Comparison of ENCODE assay signal across 8 cellular contexts in the genomic region with DNA sequence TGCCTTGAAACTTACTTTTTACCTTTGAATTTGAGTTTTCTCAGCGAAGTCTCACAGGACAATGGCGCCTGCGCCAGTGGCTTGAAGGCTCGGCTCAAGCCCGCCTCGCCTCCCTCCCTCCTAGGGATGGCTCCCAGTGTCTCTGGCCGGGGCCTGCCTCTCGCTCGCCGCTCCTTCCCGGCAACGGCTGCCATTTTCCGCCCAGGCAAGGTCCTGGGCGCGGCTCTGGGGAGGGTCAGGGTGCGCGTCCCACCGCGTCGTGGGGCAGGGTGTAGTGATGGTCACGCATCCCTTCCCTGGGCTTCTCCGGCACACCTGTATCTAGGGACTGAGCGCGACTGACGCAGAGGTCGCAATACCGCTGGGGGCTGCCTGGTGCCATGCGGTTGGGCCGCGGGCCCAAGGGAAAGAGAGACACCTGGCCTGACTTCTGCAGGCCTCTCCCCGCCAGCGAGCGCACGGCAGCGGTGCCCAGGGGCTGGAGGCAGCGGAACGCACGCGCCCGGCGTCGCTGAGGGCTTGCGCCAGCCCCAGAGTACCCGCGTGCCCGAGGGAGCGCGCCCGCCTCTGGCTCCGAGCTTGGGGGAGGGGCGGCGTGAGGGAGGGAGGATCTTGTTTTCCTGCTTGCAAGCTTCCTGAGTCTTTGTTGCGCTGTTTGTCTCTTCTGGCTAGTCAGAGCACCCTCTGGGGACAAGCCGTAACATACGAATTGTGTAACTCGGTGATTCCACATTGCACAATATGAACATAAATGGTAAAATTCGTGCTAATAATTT. TPM values are rescaled to one million over a fixed set of nuclear protein-coding genes. Genes with fewer than 3 reads are reported as not detected.
DNase-seq lines count a peak whose midpoint lies in the region; ATAC-seq, FAIRE-seq and TF ChIP-seq lines count a peak whose summit lies in the region.

No MANE protein-coding gene starts in this region.

- no peaks in the 10 kb centered on the region for H3K27me3 ChIP-seq in HUES6 (ENCODE audit: control insufficient read depth, insufficient read depth, low read length)
- H3K27me3 ChIP-seq in ascending aorta: no peaks in the 10 kb centered on the region
- no peaks in the 10 kb centered on the region for H3K27me3 ChIP-seq in left ventricle myocardium inferior (ENCODE audit: low read depth)
- H3K27me3 ChIP-seq in pancreas: no peaks in the 10 kb centered on the region

- H3K4me1 ChIP-seq in HUES6 (ENCODE audit: control insufficient read depth, insufficient read depth, low read length) (peaks cover 16% of the 10 kb centered on the region), ascending aorta (peaks cover 5 to 11% of the 10 kb centered on the region in 2 donors), left ventricle myocardium inferior (peaks cover 30% of the 10 kb centered on the region), pancreas (no peaks in the 10 kb centered on the region)

- POLR2A ChIA-PET in T-cell (lab: Charles Lee) (no interaction called here), GM10248 (lab: Yijun Ruan, JAX) (no interaction called here)

- DNase-seq in C1 segment of cervical spinal cord (lab: John Stamatoyannopoulos, UW): peak in 13 of 14 donors; percentile 59 to 94 (median 90)
- DNase-seq in T-cell: peak; percentile 14 to 84 (median 48)
- DNase-seq in ascending aorta (ENCODE audit: low spot score in 2 of 2): peak; percentile 48 to 96
- peak; percentile 92 for DNase-seq in left ventricle myocardium inferior
- DNase-seq in pancreas: peak; percentile 80 to 89 (median 84)
- DNase-seq in type B pancreatic cell (ENCODE audit: extremely low spot score, unreplicated experiment): peak; percentile 92
- no peak for DNase-seq in GM10248 (ENCODE audit: extremely low spot score)

- TF ChIP-seq CTCF in ascending aorta (IDR thresholded peaks at IDR 0.05): no peak
- no peak for TF ChIP-seq CTCF in left ventricle myocardium inferior (IDR thresholded peaks at IDR 0.05; ENCODE audit: borderline replicate concordance)
- no peak for TF ChIP-seq CTCF in pancreas (IDR thresholded peaks at IDR 0.05)
- no peak for TF ChIP-seq CTCF in type B pancreatic cell (conservative IDR thresholded peaks at IDR 0.05)
- TF ChIP-seq CTCF in GM10248 (IDR thresholded peaks at IDR 0.05; ENCODE audit: control extremely low read depth, extremely low read depth, low read depth, missing control alignments): no peak

- H3K4me1 Mint-ChIP-seq in T-cell: peaks cover 12 to 21% (median 14%) of the 10 kb centered on the region in 3 donors
- H3K4me1 Mint-ChIP-seq in type B pancreatic cell (ENCODE audit: unreplicated experiment): no peaks in the 10 kb centered on the region

- H3K27ac ChIP-seq in HUES6 (ENCODE audit: low read depth, low read length) (peak overlapping the region; percentile 94), ascending aorta (peak overlapping the region; percentile 83 to 88), left ventricle myocardium inferior (replicated peaks) (peak overlapping the region; percentile 90), pancreas (peak overlapping the region; percentile 49 to 87 (median 70))

- CTCF ChIA-PET in T-cell (lab: Charles Lee): no interaction called here
- CTCF ChIA-PET in GM10248 (lab: Yijun Ruan, JAX): no interaction called here

- ATAC-seq in T-cell (replicated peaks in 1 of 4): peak; percentile 67 to 83 (median 72)
- ATAC-seq in pancreas: peak; percentile 91 to 97 (median 96)

- no peaks in the 10 kb centered on the region for H3K9me3 Mint-ChIP-seq in T-cell
- H3K9me3 Mint-ChIP-seq in type B pancreatic cell: no peaks in the 10 kb centered on the region

- intact Hi-C loops in ascending aorta (cut with DNase I) (loop anchor here (2.0 to 5.0 kb wide), 2 partner anchors 22 to 40 kb away; no protein-coding TSS in a partner anchor), left ventricle myocardium inferior (cut with micrococcal nuclease) (no loop called here), pancreas (cut with DNase I) (loop anchor here in 1 of 3 donors (10.0 kb wide), 1 partner anchor 128 kb away; no protein-coding TSS in a partner anchor)

- 12 to 13% methylated on average over 56 to 57 of the region's 57 CpGs for WGBS in pancreas, 2 donors

- peak overlapping the region; percentile 86 for H3K9ac ChIP-seq in HUES6 (ENCODE audit: low read length)

- H3K27me3 Mint-ChIP-seq in T-cell (peaks cover 0 to under 1% of the 10 kb centered on the region in 2 donors), type B pancreatic cell (peaks cover 5% of the 10 kb centered on the region)

- FAIRE-seq in pancreas (lab: Jason Lieb, UNC): no peak

- H3K9me3 ChIP-seq in HUES6 (ENCODE audit: control insufficient read depth, insufficient read depth, low read depth, low read length) (no peaks in the 10 kb centered on the region), ascending aorta (no peaks in the 10 kb centered on the region), left ventricle myocardium inferior (replicated peaks) (no peaks in the 10 kb centered on the region), pancreas (no peaks in the 10 kb centered on the region)

- peak overlapping the region; percentile 72 to 77 (median 73) for H3K4me3 Mint-ChIP-seq in T-cell
- H3K4me3 Mint-ChIP-seq in type B pancreatic cell: peak overlapping the region; percentile 85

- H3K4me3 ChIP-seq in HUES6 (ENCODE audit: low read depth, low read length) (peak overlapping the region; percentile 63), ascending aorta (peak overlapping the region; percentile 61 to 79), left ventricle myocardium inferior (peak overlapping the region; percentile 71), pancreas (peak overlapping the region; percentile 9 to 57 (median 31))

- no peaks in the 10 kb centered on the region for H3K36me3 Mint-ChIP-seq in T-cell
- H3K36me3 Mint-ChIP-seq in type B pancreatic cell: no peaks in the 10 kb centered on the region

- H3K36me3 ChIP-seq in HUES6 (ENCODE audit: control insufficient read depth, insufficient read depth, low read length) (no peaks in the 10 kb centered on the region), ascending aorta (no peaks in the 10 kb centered on the region), left ventricle myocardium inferior (no peaks in the 10 kb centered on the region), pancreas (no peaks in the 10 kb centered on the region)

- peak overlapping the region in 1 of 2 donors; percentile 78 for H3K27ac Mint-ChIP-seq in T-cell
- H3K27ac Mint-ChIP-seq in type B pancreatic cell: peak overlapping the region; percentile 88

RNA-seq across cellular contexts. Expression of a gene that starts 20.7 kb away (rescaled TPM):
- total RNA-seq in T-cell (10 to 100 TPM; 36.9 to 75.8 (median 55.3) TPM), ascending aorta (57.0 TPM), left ventricle myocardium inferior (46.7 TPM), pancreas (10 to 100 TPM in 5 of 6 donors, 1 to 10 TPM in 1; 7.7 to 25.4 (median 16.3) TPM), type B pancreatic cell (ENCODE audit: low replicate concordance) (54.2 and 63.1 TPM in 2 replicates)
- polyA plus RNA-seq in pancreas: 1 to 10 TPM; 3.5 to 7.9 TPM

RNA-seq across cellular contexts. Expression of a gene that starts 27.3 kb away (rescaled TPM):
- 10 to 100 TPM; 15.4 to 24.0 (median 17.9) TPM for total RNA-seq in T-cell
- total RNA-seq in ascending aorta: 6.4 TPM
- 6.6 TPM for total RNA-seq in left ventricle myocardium inferior
- total RNA-seq in pancreas: 10 to 100 TPM; 10.6 to 18.1 (median 12.6) TPM
- polyA plus RNA-seq in pancreas: 10 to 100 TPM; 15.7 to 23.3 TPM
- total RNA-seq in type B pancreatic cell (ENCODE audit: low replicate concordance): 29.5 and 43.0 TPM in 2 replicates

RNA-seq across cellular contexts. Expression of a gene that starts 51.7 kb away (rescaled TPM):
- total RNA-seq in T-cell (1 to 10 TPM; 2.4 to 5.4 (median 3.3) TPM), ascending aorta (0.85 TPM), left ventricle myocardium inferior (0.91 TPM), pancreas (1 to 10 TPM; 1.5 to 6.9 (median 4.4) TPM), type B pancreatic cell (ENCODE audit: low replicate concordance) (8.9 and 9.4 TPM in 2 replicates)
- polyA plus RNA-seq in pancreas: 10 to 100 TPM; 12.9 to 31.4 TPM
